In the genomic region with DNA sequence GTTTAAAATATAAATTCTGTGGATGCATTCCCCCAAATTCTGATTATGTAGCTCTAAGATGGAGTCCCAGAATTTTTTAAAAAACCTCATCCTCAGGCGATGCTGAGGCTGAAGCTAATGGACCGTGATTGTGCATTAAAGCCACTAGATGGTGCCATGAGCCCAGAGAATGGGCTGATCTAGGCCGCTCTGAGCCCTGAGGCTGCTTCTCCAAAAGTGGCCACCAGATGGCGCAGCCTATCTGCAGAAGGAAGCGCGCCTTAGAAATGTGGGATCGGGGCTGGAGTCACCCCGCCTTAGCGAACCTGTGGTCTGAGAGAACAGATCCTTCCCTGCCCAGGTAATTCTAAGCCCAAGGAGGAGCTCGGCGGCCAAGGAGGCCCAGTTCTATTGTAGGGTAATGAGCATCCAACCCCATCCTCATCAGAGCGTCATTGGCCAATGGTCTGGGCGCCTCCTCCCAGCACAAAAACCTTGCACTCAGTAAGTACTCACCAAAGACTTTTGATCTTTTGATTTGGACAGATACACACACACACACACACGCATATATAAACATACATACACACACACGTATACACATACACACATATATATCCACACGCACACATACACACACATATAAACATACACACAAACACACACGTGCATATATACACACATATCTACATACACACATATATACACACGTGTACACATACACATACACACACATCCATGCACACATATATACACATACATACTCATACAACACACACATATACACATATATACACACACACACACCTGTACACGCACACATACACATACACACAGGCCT, we compare ENCODE assay signal across 9 cellular contexts. TPM values are rescaled to one million over a fixed set of nuclear protein-coding genes. Genes with fewer than 3 reads are reported as not detected.
DNase-seq lines count a peak whose midpoint lies in the region; ATAC-seq and TF ChIP-seq lines count a peak whose summit lies in the region.
"Had no signal": no experiment of that assay in that cellular context is flagged by ENCODE, and none has a peak within 500 bp of the region (broad histone marks: within the 10 kb centered on the region; RNA-seq: fewer than 3 reads in every experiment).

No MANE protein-coding gene starts in this region.

- DNase-seq in GDM1 (lab: John Stamatoyannopoulos, UW) (peak; percentile 21), GM23248 (peak; percentile 86), RWPE1 (ENCODE audit: low spot score) (peak; percentile 78), foreskin melanocyte (peak; percentile 65), osteocyte (ENCODE audit: extremely low spot score, unreplicated experiment) (peak; percentile 95), tibial artery (peak; percentile 89 to 92)

- peak; percentile 91 for ATAC-seq in activated T-helper 17 cell treated with anti-CD3 and anti-CD28 coated beads, Interleukin-2, amount 50 U/mL, for 72 hours (replicated peaks)

- H3K9ac ChIP-seq in GM23248 = no peak overlapping the region
- no peak overlapping the region for H3K9ac ChIP-seq in KMS-11

- in situ Hi-C loops in GM23248 (cut with MboI) = loop anchor here (5.0 kb wide), 2 partner anchors 77 to 237 kb away; no protein-coding TSS in a partner anchor

- H3K4me3 ChIP-seq in GM23248 (peak overlapping the region; percentile 46; the same call in 1 of the 2 replicates), KMS-11 (IDR thresholded peaks at IDR 0.05; ENCODE audit: insufficient read depth, low read depth, low read length) (no peak overlapping the region), tibial artery (no peak overlapping the region)
- H3K4me3 ChIP-seq: skin epidermis had no signal

- CTCF ChIA-PET in RWPE1 (lab: Yijun Ruan, JAX) = interaction anchor here (0.5 to 2.5 kb wide), 47 partner anchors 9 to 952 kb away, joined by 3 to 29 read pairs (median 3); a partner anchor contains a TSS

- WGBS in GM23248 (ENCODE audit: low coverage in 1 of 2, low lambda C conversion rate in 2 of 2, missing lambda C conversion rate in 2 of 2), 2 experiments = 20 to 24% methylated on average over 19 of the region's 19 CpGs

- peak; percentile 97 for TF ChIP-seq CTCF in KMS-11 (conservative IDR thresholded peaks at IDR 0.05; ENCODE audit: low read depth, low read length)
- peak; percentile 97 for TF ChIP-seq CTCF in RWPE1 (conservative IDR thresholded peaks at IDR 0.05; ENCODE audit: low read depth)
- peak; percentile 100 for TF ChIP-seq CTCF in osteocyte (IDR thresholded peaks at IDR 0.05)
- TF ChIP-seq CTCF in tibial artery (IDR thresholded peaks at IDR 0.05) = peak; percentile 99 to 100

- no peaks in the 10 kb centered on the region for H3K79me2 ChIP-seq in GM23248 (ENCODE audit: insufficient read depth)
- H3K79me2 ChIP-seq in KMS-11 (ENCODE audit: insufficient read depth, low read depth) = no peaks in the 10 kb centered on the region

- H2AFZ ChIP-seq in GM23248 (no peak overlapping the region), KMS-11 (ENCODE audit: low read depth) (peak overlapping the region; percentile 38; the same call in 1 of the 2 replicates)

- H4K20me1 ChIP-seq in GM23248 (ENCODE audit: insufficient read depth) (no peaks in the 10 kb centered on the region), KMS-11 (ENCODE audit: insufficient read depth) (no peaks in the 10 kb centered on the region)

- no peaks in the 10 kb centered on the region for H3K9me3 ChIP-seq in GM23248 (ENCODE audit: low read depth)
- H3K9me3 ChIP-seq in tibial artery = no peaks in the 10 kb centered on the region

- H3K4me1 ChIP-seq in GM23248 (ENCODE audit: insufficient read depth) (peaks cover 10% of the 10 kb centered on the region), KMS-11 (ENCODE audit: low read depth, poor library complexity, severe bottlenecking) (no peaks in the 10 kb centered on the region), tibial artery (peaks cover 0 to 3% (median under 1%) of the 10 kb centered on the region in 4 donors)

- H3K36me3 ChIP-seq in GM23248 (ENCODE audit: low read depth) (no peaks in the 10 kb centered on the region), KMS-11 (ENCODE audit: insufficient read depth) (no peaks in the 10 kb centered on the region), tibial artery (no peaks in the 10 kb centered on the region)

- H3K27ac Mint-ChIP-seq in activated T-helper 17 cell treated with anti-CD3 and anti-CD28 coated beads, Interleukin-2, amount 50 U/mL, for 72 hours = no peak overlapping the region
- H3K27ac Mint-ChIP-seq in osteocyte (ENCODE audit: unreplicated experiment) = no peak overlapping the region

- H3K27ac ChIP-seq in GM23248 (no peak overlapping the region), KMS-11 (no peak overlapping the region), RWPE1 (no peak overlapping the region), tibial artery (no peak overlapping the region)
- H3K27ac ChIP-seq: skin epidermis had no signal

- H3K27me3 ChIP-seq in GM23248 (replicated peaks; ENCODE audit: insufficient read depth) (no peaks in the 10 kb centered on the region), KMS-11 (ENCODE audit: insufficient read depth, low read depth) (no peaks in the 10 kb centered on the region), tibial artery (no peaks in the 10 kb centered on the region)

- H3F3A ChIP-seq in GM23248 (ENCODE audit: insufficient read depth) = peaks cover 10% of the 10 kb centered on the region

- no peaks in the 10 kb centered on the region for H3K9me2 ChIP-seq in GM23248 (ENCODE audit: insufficient read depth)

- H3K4me2 ChIP-seq in GM23248 (ENCODE audit: unreplicated experiment) = no peak overlapping the region
- H3K4me2 ChIP-seq in KMS-11 = no peak overlapping the region

- intact Hi-C loops in tibial artery (cut with DNase I; ENCODE audit: low total_unique reads) = loop anchor here (2.0 to 5.0 kb wide), 2 partner anchors 78 to 377 kb away; no protein-coding TSS in a partner anchor

- no peaks in the 10 kb centered on the region for H3K36me3 Mint-ChIP-seq in activated T-helper 17 cell treated with anti-CD3 and anti-CD28 coated beads, Interleukin-2, amount 50 U/mL, for 72 hours (ENCODE audit: low read depth)
- H3K36me3 Mint-ChIP-seq in osteocyte (ENCODE audit: unreplicated experiment) = no peaks in the 10 kb centered on the region

- no peaks in the 10 kb centered on the region for H3K4me1 Mint-ChIP-seq in activated T-helper 17 cell treated with anti-CD3 and anti-CD28 coated beads, Interleukin-2, amount 50 U/mL, for 72 hours
- peaks cover 11% of the 10 kb centered on the region for H3K4me1 Mint-ChIP-seq in osteocyte (ENCODE audit: unreplicated experiment)

- H3K27me3 Mint-ChIP-seq in activated T-helper 17 cell treated with anti-CD3 and anti-CD28 coated beads, Interleukin-2, amount 50 U/mL, for 72 hours = no peaks in the 10 kb centered on the region
- peaks cover 9% of the 10 kb centered on the region for H3K27me3 Mint-ChIP-seq in osteocyte (ENCODE audit: unreplicated experiment)

- H3K4me3 Mint-ChIP-seq in activated T-helper 17 cell treated with anti-CD3 and anti-CD28 coated beads, Interleukin-2, amount 50 U/mL, for 72 hours = no peak overlapping the region
- no peak overlapping the region for H3K4me3 Mint-ChIP-seq in osteocyte (ENCODE audit: unreplicated experiment)

- no peaks in the 10 kb centered on the region for H3K9me3 Mint-ChIP-seq in activated T-helper 17 cell treated with anti-CD3 and anti-CD28 coated beads, Interleukin-2, amount 50 U/mL, for 72 hours
- no peaks in the 10 kb centered on the region for H3K9me3 Mint-ChIP-seq in osteocyte (ENCODE audit: unreplicated experiment)

- POLR2A ChIA-PET in RWPE1 (lab: Yijun Ruan, JAX; ENCODE audit: low non-redundant PET) = no interaction called here

RNA-seq across cellular contexts. Expression of a gene that starts 13.7 kb away (rescaled TPM):
- total RNA-seq in GM23248 (2014; rRNA removed; shearing (Covaris generic)) = 1,212 and 1,299 TPM in 2 replicates
- 1,457 and 1,484 TPM in 2 replicates for polyA plus RNA-seq in GM23248 (2016; fragmentation: Nextera tagmentation; extraction: Ambion mirVana)
- not detected for total RNA-seq in activated T-helper 17 cell treated with anti-CD3 and anti-CD28 coated beads, Interleukin-2, amount 50 U/mL, for 72 hours
- 421 and 452 TPM in 2 replicates for total RNA-seq in osteocyte

RNA-seq across cellular contexts. Expression of a gene that starts 43.6 kb away (rescaled TPM):
- total RNA-seq in GM23248 (2014; rRNA removed; shearing (Covaris generic)) = 12.4 and 27.4 TPM in 2 replicates
- polyA plus RNA-seq in GM23248 (2016; fragmentation: Nextera tagmentation; extraction: Ambion mirVana) = 11.4 and 11.7 TPM in 2 replicates
- total RNA-seq in activated T-helper 17 cell treated with anti-CD3 and anti-CD28 coated beads, Interleukin-2, amount 50 U/mL, for 72 hours = 1 to 10 TPM in 1 of 2 donors, under 1 TPM in 1; 0.73 to 1.5 TPM
- total RNA-seq in osteocyte = 9.6 and 11.1 TPM in 2 replicates

Comparison
In these comparisons a context has a peak if more than half of its experiments do, and no peak if none do; other contexts are left out.
1. DNase-seq: peak in every context shown above with its lines; median percentile 95 in osteocyte; 90 in tibial artery; 86 in GM23248; 78 in RWPE1; 65 in foreskin melanocyte; 21 in GDM1.
2. RNA of a gene that starts 13.7 kb away (total RNA-seq): 1,212 to 1,299 TPM in GM23248 and 421 to 452 TPM in osteocyte; not detected in activated T-helper 17 cell treated with anti-CD3 and anti-CD28 coated beads, Interleukin-2, amount 50 U/mL, for 72 hours; every median in the first group is over 100 times any median in the second.
3. Peak in every context shown above with its lines, with median percentiles within 50 percentile points of each other: CTCF ChIP-seq.